12 cellular contexts compared by ENCODE assay signal in the genomic region with DNA sequence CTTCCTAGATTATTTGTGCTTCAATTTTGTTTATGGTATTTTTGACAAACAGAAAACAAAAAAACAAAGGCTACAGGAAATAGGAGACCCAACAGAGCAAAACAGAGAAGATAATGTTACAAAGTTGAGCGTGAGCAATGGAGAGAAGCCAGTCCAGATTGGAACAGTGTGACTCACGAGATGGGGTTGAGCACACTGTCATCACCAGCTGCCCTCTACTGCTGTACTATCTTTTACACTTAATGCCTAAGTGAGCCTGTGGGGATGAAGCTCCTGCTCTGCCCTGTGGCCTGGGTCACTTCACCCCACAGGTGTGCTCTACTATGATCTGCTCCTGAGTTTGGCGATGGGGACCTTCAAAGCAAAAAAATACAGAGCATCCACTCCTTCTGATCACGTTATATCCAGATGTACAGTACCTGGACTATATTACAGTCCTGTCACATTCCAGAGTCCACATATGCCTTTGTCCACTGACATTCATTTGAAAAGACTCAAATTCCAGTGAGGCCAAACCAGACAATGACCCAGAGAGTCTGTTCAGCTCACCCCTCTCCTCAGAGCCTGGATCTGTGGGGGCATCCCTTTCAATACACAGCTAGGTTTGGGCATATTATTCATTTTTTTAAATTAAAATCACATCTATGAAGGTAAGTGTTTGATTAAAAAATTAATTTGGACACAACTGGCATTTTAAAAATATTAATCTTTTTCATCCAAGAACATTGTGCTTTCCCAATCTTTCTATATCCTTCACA.
A peak's percentile ranks its signal among the peaks of the same experiment; 100 is the strongest.
DNase-seq lines count a peak whose midpoint lies in the region; ATAC-seq, FAIRE-seq and TF ChIP-seq lines count a peak whose summit lies in the region.
"Had no signal": no experiment of that assay in that cellular context is flagged by ENCODE, and none has a peak within 500 bp of the region (broad histone marks: within the 10 kb centered on the region; RNA-seq: fewer than 3 reads in every experiment).

No MANE protein-coding gene starts in this region.

- peak; percentile 78 for FAIRE-seq in islet of Langerhans (lab: Jason Lieb, UNC)
- FAIRE-seq: endometrium had no signal

- H3K4me3 ChIP-seq in AG10803 (ENCODE audit: low read length): no peak overlapping the region
- H3K4me3 ChIP-seq: skin epidermis, tibial nerve had no signal

- no peak for ATAC-seq in GM21786 (IDR thresholded peaks at IDR 0.05; ENCODE audit: unreplicated experiment)

- peak; percentile 75 for DNase-seq in AG10803 (ENCODE audit: low read depth)
- peak; percentile 11 for DNase-seq in HuH-7 (ENCODE audit: low spot score)
- peak; percentile 38 for DNase-seq in amniotic stem cell (lab: John Stamatoyannopoulos, UW)
- DNase-seq in stimulated activated CD4-positive, alpha-beta T cell treated with anti-CD3 and anti-CD28 coated beads, Interleukin-4, amount 100 ng/mL, for 4 hours: no peak
- DNase-seq in retina: no peak
- DNase-seq in AML-193 (lab: John Stamatoyannopoulos, UW): no peak
- DNase-seq: NCI-H146 had no signal

- peak; percentile 18; the same call in 1 of the 2 replicates for TF ChIP-seq CTCF in AG10803 (conservative IDR thresholded peaks at IDR 0.05; ENCODE audit: low read length)

Comparison
In these comparisons a context has a peak if more than half of its experiments do, and no peak if none do; other contexts are left out.
1. DNase-seq: peak in AG10803 (single experiment), HuH-7 (single experiment) and amniotic stem cell (single experiment); none in stimulated activated CD4-positive, alpha-beta T cell treated with anti-CD3 and anti-CD28 coated beads, Interleukin-4, amount 100 ng/mL, for 4 hours (0 of 2), retina (single experiment) and AML-193 (0 of 2).